8 cellular contexts compared by ENCODE assay signal in genomic region chr1:43980255-43981134, GRCh38. TPM values are rescaled to one million over a fixed set of nuclear protein-coding genes. Genes with fewer than 3 reads are reported as not detected.
A peak's percentile ranks its signal among the peaks of the same experiment; 100 is the strongest.
DNase-seq lines count a peak whose midpoint lies in the region; ATAC-seq, FAIRE-seq and TF ChIP-seq lines count a peak whose summit lies in the region.

No MANE protein-coding gene starts in this region.

- WGBS in GM23248 (ENCODE audit: low coverage in 1 of 2, low lambda C conversion rate in 2 of 2, missing lambda C conversion rate in 2 of 2), 2 experiments: 32 to 38% methylated on average over 13 of the region's 13 CpGs

- peaks cover 74% of the 10 kb centered on the region for H3K79me2 ChIP-seq in GM23248 (ENCODE audit: insufficient read depth)

- H3K4me1 ChIP-seq in GM23248 (ENCODE audit: insufficient read depth): peaks cover 28% of the 10 kb centered on the region
- peaks cover 7% of the 10 kb centered on the region; the same call in 1 of the 2 replicates for H3K4me1 ChIP-seq in SJCRH30

- H3K9ac ChIP-seq in GM23248: peak overlapping the region; percentile 90

- peaks cover 8% of the 10 kb centered on the region; the same call in 1 of the 2 replicates for H3F3A ChIP-seq in GM23248 (ENCODE audit: insufficient read depth)

- H3K4me3 ChIP-seq in GM23248: peak overlapping the region; percentile 79
- peak overlapping the region; percentile 67 for H3K4me3 ChIP-seq in SJCRH30
- H3K4me3 ChIP-seq in fibroblast of villous mesenchyme (ENCODE audit: low read depth, low read length): peak overlapping the region; percentile 67
- H3K4me3 ChIP-seq in skeletal muscle cell (ENCODE audit: low read depth, low read length): peak overlapping the region; percentile 60

- H2AFZ ChIP-seq in GM23248: peak overlapping the region; percentile 47

- FAIRE-seq in H54 (lab: Jason Lieb, UNC): no peak

- no peak for TF ChIP-seq POLR2A in H54 (IDR thresholded peaks at IDR 0.05; ENCODE audit: low read depth, low read length)

- H3K9me3 ChIP-seq in GM23248 (ENCODE audit: low read depth) (no peaks in the 10 kb centered on the region), SJCRH30 (replicated peaks) (no peaks in the 10 kb centered on the region)

- TF ChIP-seq CTCF in fibroblast of villous mesenchyme (IDR thresholded peaks at IDR 0.05; ENCODE audit: insufficient read depth, low read depth, low read length): no peak

- H3K4me2 ChIP-seq in GM23248 (ENCODE audit: unreplicated experiment): peak overlapping the region; percentile 94

- in situ Hi-C loops in GM23248 (cut with MboI): no loop called here

- ATAC-seq in HG02642 (IDR thresholded peaks at IDR 0.05; ENCODE audit: poor library complexity, unreplicated experiment): no peak

- H4K20me1 ChIP-seq in GM23248 (ENCODE audit: insufficient read depth): no peaks in the 10 kb centered on the region

- H3K27me3 ChIP-seq in GM23248 (replicated peaks; ENCODE audit: insufficient read depth) (no peaks in the 10 kb centered on the region), SJCRH30 (no peaks in the 10 kb centered on the region)

- peak; percentile 66 for DNase-seq in GM23248
- DNase-seq in SJCRH30: no peak
- no peak for DNase-seq in fibroblast of villous mesenchyme (ENCODE audit: low read depth)
- no peak for DNase-seq in skeletal muscle cell (ENCODE audit: low read depth)
- no peak for DNase-seq in H54 (ENCODE audit: insufficient read length, low spot score)
- DNase-seq in stimulated activated CD4-positive, alpha-beta T cell treated with anti-CD3 and anti-CD28 coated beads, Interleukin-4, amount 100 ng/mL, for 4 hours: no peak
- no peak for DNase-seq in amniotic stem cell (lab: John Stamatoyannopoulos, UW)

- H3K9me2 ChIP-seq in GM23248 (ENCODE audit: insufficient read depth): no peaks in the 10 kb centered on the region

- peak overlapping the region; percentile 80 for H3K27ac ChIP-seq in GM23248
- H3K27ac ChIP-seq in SJCRH30: peak overlapping the region; percentile 53

- H3K36me3 ChIP-seq in GM23248 (ENCODE audit: low read depth) (peaks cover 10% of the 10 kb centered on the region; the same call in 1 of the 2 replicates), SJCRH30 (peaks cover 14% of the 10 kb centered on the region)

RNA-seq across cellular contexts. Expression of gene B4GALT2, which starts 1.5 kb away (rescaled TPM):
- total RNA-seq in GM23248 (2014; rRNA removed; shearing (Covaris generic)): 123 and 221 TPM in 2 replicates
- 27.3 and 28.9 TPM in 2 replicates for polyA plus RNA-seq in GM23248 (2016; fragmentation: Nextera tagmentation; extraction: Ambion mirVana)
- total RNA-seq in SJCRH30 (2014; rRNA removed; shearing (Covaris generic)): 65.9 and 67.4 TPM in 2 replicates
- 57.4 and 91.5 TPM in 2 replicates for total RNA-seq in fibroblast of villous mesenchyme

RNA-seq across cellular contexts. Expression of gene ATP6V0B, which starts 5.7 kb away (rescaled TPM):
- 122 and 140 TPM in 2 replicates for total RNA-seq in GM23248 (2014; rRNA removed; shearing (Covaris generic))
- polyA plus RNA-seq in GM23248 (2016; fragmentation: Nextera tagmentation; extraction: Ambion mirVana): 174 and 177 TPM in 2 replicates
- total RNA-seq in SJCRH30 (2014; rRNA removed; shearing (Covaris generic)): 89.7 and 109 TPM in 2 replicates
- total RNA-seq in fibroblast of villous mesenchyme: 76.0 and 104 TPM in 2 replicates

RNA-seq across cellular contexts. Expression of gene DPH2, which starts 10.7 kb away (rescaled TPM):
- 42.9 and 51.1 TPM in 2 replicates for total RNA-seq in GM23248 (2014; rRNA removed; shearing (Covaris generic))
- polyA plus RNA-seq in GM23248 (2016; fragmentation: Nextera tagmentation; extraction: Ambion mirVana): 16.7 and 21.0 TPM in 2 replicates
- 45.4 and 47.9 TPM in 2 replicates for total RNA-seq in SJCRH30 (2014; rRNA removed; shearing (Covaris generic))
- 18.6 and 22.5 TPM in 2 replicates for total RNA-seq in fibroblast of villous mesenchyme

RNA-seq across cellular contexts. Expression of gene CCDC24, which starts 10.9 kb away (rescaled TPM):
- 3.1 and 4.7 TPM in 2 replicates for total RNA-seq in GM23248 (2014; rRNA removed; shearing (Covaris generic))
- polyA plus RNA-seq in GM23248 (2016; fragmentation: Nextera tagmentation; extraction: Ambion mirVana): 4.3 and 5.3 TPM in 2 replicates
- total RNA-seq in SJCRH30 (2014; rRNA removed; shearing (Covaris generic)): 0.85 and 1.6 TPM in 2 replicates
- 3.5 and 4.7 TPM in 2 replicates for total RNA-seq in fibroblast of villous mesenchyme

RNA-seq across cellular contexts. Expression of gene IPO13, which starts 33.7 kb away (rescaled TPM):
- total RNA-seq in GM23248 (2014; rRNA removed; shearing (Covaris generic)): 29.4 and 35.8 TPM in 2 replicates
- polyA plus RNA-seq in GM23248 (2016; fragmentation: Nextera tagmentation; extraction: Ambion mirVana): 17.1 and 21.0 TPM in 2 replicates
- total RNA-seq in SJCRH30 (2014; rRNA removed; shearing (Covaris generic)): 15.4 and 17.7 TPM in 2 replicates
- 18.7 and 20.7 TPM in 2 replicates for total RNA-seq in fibroblast of villous mesenchyme
